12 cellular contexts compared by ENCODE assay signal in the genomic region with DNA sequence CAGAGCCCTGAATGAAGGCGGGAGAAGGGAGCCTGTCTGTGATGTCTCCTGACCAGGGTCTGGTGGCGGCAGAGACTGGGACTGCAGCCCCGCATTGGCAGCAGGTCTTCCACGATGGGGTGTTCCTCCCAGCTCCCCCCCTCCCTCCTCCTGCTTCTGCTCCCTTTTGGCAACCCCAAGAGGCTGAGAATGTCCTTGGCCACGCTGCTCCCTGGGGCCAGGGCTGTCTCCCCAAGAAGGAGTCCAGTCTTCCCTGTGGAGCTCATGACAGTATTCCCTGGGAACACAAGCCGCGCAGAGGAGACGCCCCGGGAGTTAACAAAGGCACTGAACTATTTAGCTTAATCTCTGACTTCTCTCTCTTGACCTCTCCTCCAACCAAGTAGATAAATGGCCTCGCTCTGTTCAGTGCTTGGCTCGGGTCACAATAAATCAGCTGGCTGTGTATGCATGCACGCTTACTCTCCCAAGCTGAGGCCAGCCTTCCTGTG.
DNase-seq lines count a peak whose midpoint lies in the region; ATAC-seq and TF ChIP-seq lines count a peak whose summit lies in the region.
"Had no signal": no experiment of that assay in that cellular context is flagged by ENCODE, and none has a peak within 500 bp of the region (broad histone marks: within the 10 kb centered on the region; RNA-seq: fewer than 3 reads in every experiment).

No MANE protein-coding gene starts in this region.

- peak overlapping the region; percentile 72 to 89 (median 78) for H3K27ac ChIP-seq in transverse colon
- H3K27ac ChIP-seq in H9 (ENCODE audit: insufficient read length, low read depth, low read length) = no peak overlapping the region

- H3K27me3 ChIP-seq in transverse colon = no peaks in the 10 kb centered on the region
- H3K27me3 ChIP-seq in H9 (ENCODE audit: insufficient read depth, low read length) = no peaks in the 10 kb centered on the region

- H4K5ac ChIP-seq in H9 (ENCODE audit: insufficient read length, low read depth, low read length) = no peak overlapping the region

- H2BK15ac ChIP-seq in H9 (ENCODE audit: low read depth, low read length) = no peak overlapping the region

- H3K56ac ChIP-seq in H9 (ENCODE audit: insufficient read length, low read depth, low read length) = no peak overlapping the region

- no peak for TF ChIP-seq EP300 in transverse colon (IDR thresholded peaks at IDR 0.05; ENCODE audit: low read depth)

- intact Hi-C loops in left ventricle myocardium superior (cut with micrococcal nuclease) (no loop called here), transverse colon (cut with DNase I; ENCODE audit: low total_unique reads) (loop anchor here (5.0 kb wide), 3 partner anchors 35 to 100 kb away; a partner anchor contains a TSS)

- TF ChIP-seq CTCF in brain (conservative IDR thresholded peaks at IDR 0.05) (no peak), nephron (IDR thresholded peaks at IDR 0.05; ENCODE audit: unreplicated experiment in 3 of 3) (peak in 1 of 3 experiments; percentile 9), transverse colon (IDR thresholded peaks at IDR 0.05) (peak in 2 of 5 experiments; percentile 23 to 41), H9 (conservative IDR thresholded peaks at IDR 0.05) (no peak)

- H3T11ph ChIP-seq in H9 (ENCODE audit: low read length) = no peak overlapping the region

- in situ Hi-C loops in transverse colon (cut with MboI; ENCODE audit: low pct_ligation_motif_present in 1 of 4, low pct_unique_long_range_greater_than_20kb in 1 of 4, low sequenced_read_pairs in 3 of 4) = no loop called here

- no peaks in the 10 kb centered on the region for H3K36me3 ChIP-seq in transverse colon

- H3K4me1 ChIP-seq in transverse colon (peaks cover 12 to 35% (median 13%) of the 10 kb centered on the region in 4 donors), H9 (ENCODE audit: insufficient read depth, low read length) (no peaks in the 10 kb centered on the region)

- no peak overlapping the region for H3K4me3 ChIP-seq in transverse colon

- H3K79me2 ChIP-seq in H9 (ENCODE audit: insufficient read depth, low read length) = no peaks in the 10 kb centered on the region

- DNase-seq in left ventricle myocardium superior = peak; percentile 64
- peak; percentile 47 for DNase-seq in transverse colon
- no peak for DNase-seq in SW 1271 (lab: John Stamatoyannopoulos, UW)
- DNase-seq in SHP77 treated with DMSO at 0.1 percent for 48 hours (lab: John Stamatoyannopoulos, UW) = no peak
- DNase-seq in H9 = no peak
- DNase-seq: activated CD4-positive, alpha-beta memory T cell treated with anti-CD3 and anti-CD28 coated beads, Interleukin-2, amount 10 ng/mL, durations not matched to agents 7 days and 5 days; DMS79; stimulated activated CD4-positive, alpha-beta T cell treated with anti-CD3 and anti-CD28 coated beads, Interleukin-15, amount 100 ng/mL, for 24 hours had no signal

- H3K4me3 Mint-ChIP-seq in brain = peak overlapping the region in 1 of 5 experiments; percentile 44
- H3K4me3 Mint-ChIP-seq in nephron = peak overlapping the region; percentile 58 to 67 (median 64)
- no peak overlapping the region; a peak in 1 of 5 replicates for H3K4me3 Mint-ChIP-seq in H9
- H3K4me3 Mint-ChIP-seq: activated CD4-positive, alpha-beta memory T cell treated with anti-CD3 and anti-CD28 coated beads, Interleukin-2, amount 10 ng/mL, durations not matched to agents 7 days and 5 days; activated T-helper 17 cell treated with anti-CD3 and anti-CD28 coated beads, Interleukin-2, amount 50 U/mL, for 72 hours had no signal

- H2AFZ ChIP-seq in H9 (ENCODE audit: low read length) = no peak overlapping the region

- H2AK5ac ChIP-seq in H9 (ENCODE audit: insufficient read length, low read length) = no peak overlapping the region

- no peak overlapping the region for H3K9ac ChIP-seq in H9 (ENCODE audit: extremely low read depth, insufficient read length, low read length)

- no peaks in the 10 kb centered on the region for H3K9me3 ChIP-seq in transverse colon
- H3K9me3 ChIP-seq in H9 (ENCODE audit: control insufficient read depth, low read depth, low read length) = no peaks in the 10 kb centered on the region

- no peak overlapping the region for H3K4me2 ChIP-seq in H9 (ENCODE audit: insufficient read depth, insufficient read length, low read length)

- H2BK12ac ChIP-seq in H9 (ENCODE audit: insufficient read length, low read depth, low read length) = no peak overlapping the region

- H3K18ac ChIP-seq in H9 (ENCODE audit: insufficient read length, low read depth, low read length) = no peak overlapping the region

- H4K91ac ChIP-seq in H9 (ENCODE audit: insufficient read length, low read depth, low read length) = no peak overlapping the region

- no peak overlapping the region for H2BK5ac ChIP-seq in H9 (ENCODE audit: insufficient read length, low read length)

- no peaks in the 10 kb centered on the region for H3K23me2 ChIP-seq in H9 (ENCODE audit: insufficient read length, low read depth, low read length, poor library complexity, severe bottlenecking)

- H3K36me3 Mint-ChIP-seq in brain = no peaks in the 10 kb centered on the region
- no peaks in the 10 kb centered on the region for H3K36me3 Mint-ChIP-seq in nephron (ENCODE audit: low read depth)
- peaks cover 0 to 2% (median 0%) of the 10 kb centered on the region in 3 experiments; a peak in 1 of 7 replicates for H3K36me3 Mint-ChIP-seq in H9 (ENCODE audit: insufficient read depth in 1 of 3, low read depth in 3 of 3)

- H3K23ac ChIP-seq in H9 (ENCODE audit: insufficient read length, low read depth, low read length) = no peak overlapping the region

- H3K27me3 Mint-ChIP-seq in brain (no peaks in the 10 kb centered on the region), nephron (ENCODE audit: low read depth) (peaks cover 11% of the 10 kb centered on the region), H9 (ENCODE audit: low read depth) (peaks cover 4% of the 10 kb centered on the region; the same call in 1 of the 2 replicates)

- H3K27ac Mint-ChIP-seq in brain (peak overlapping the region in 4 of 5 experiments; percentile 5 to 83 (median 52)), nephron (peak overlapping the region; percentile 84 to 98 (median 97)), H9 (no peak overlapping the region)
- H3K27ac Mint-ChIP-seq: activated CD4-positive, alpha-beta memory T cell treated with anti-CD3 and anti-CD28 coated beads, Interleukin-2, amount 10 ng/mL, durations not matched to agents 7 days and 5 days; activated T-helper 17 cell treated with anti-CD3 and anti-CD28 coated beads, Interleukin-2, amount 50 U/mL, for 72 hours had no signal

- 70 to 76% methylated on average over 2 to 12 of the region's 12 CpGs for WGBS in transverse colon (ENCODE audit: low coverage in 1 of 2), 2 donors
- no CpG with 5 or more reads among the region's 12 CpGs for WGBS in H9 (ENCODE audit: extremely low coverage, insufficient read length, low lambda C conversion rate)

- peaks cover 0 to 2% (median 0%) of the 10 kb centered on the region in 5 experiments for H3K9me3 Mint-ChIP-seq in brain
- no peaks in the 10 kb centered on the region for H3K9me3 Mint-ChIP-seq in nephron
- H3K9me3 Mint-ChIP-seq in H9 = no peaks in the 10 kb centered on the region
- H3K9me3 Mint-ChIP-seq: activated CD4-positive, alpha-beta memory T cell treated with anti-CD3 and anti-CD28 coated beads, Interleukin-2, amount 10 ng/mL, durations not matched to agents 7 days and 5 days; activated T-helper 17 cell treated with anti-CD3 and anti-CD28 coated beads, Interleukin-2, amount 50 U/mL, for 72 hours had no signal

- H3K79me1 ChIP-seq in H9 (ENCODE audit: insufficient read depth, low read depth, low read length, poor library complexity, severe bottlenecking) = no peaks in the 10 kb centered on the region

- H3K14ac ChIP-seq in H9 (ENCODE audit: insufficient read depth, low read length) = no peak overlapping the region

- peak; percentile 78 for ATAC-seq in left ventricle myocardium superior
- ATAC-seq in HG03469 (IDR thresholded peaks at IDR 0.05; ENCODE audit: unreplicated experiment) = no peak
- ATAC-seq: activated T-helper 17 cell treated with anti-CD3 and anti-CD28 coated beads, Interleukin-2, amount 50 U/mL, for 72 hours had no signal

- no peak for TF ChIP-seq POLR2A in transverse colon (IDR thresholded peaks at IDR 0.05)

- no peak overlapping the region for H4K8ac ChIP-seq in H9 (replicated peaks; ENCODE audit: insufficient read length, low read depth, low read length)

- H3K4ac ChIP-seq in H9 (ENCODE audit: low read depth, low read length) = no peak overlapping the region

- H3K4me1 Mint-ChIP-seq in brain (peaks cover 49% of the 10 kb centered on the region), nephron (peaks cover 60% of the 10 kb centered on the region), H9 (peaks cover 4 to 35% of the 10 kb centered on the region in 2 experiments; a peak in 3 of 4 replicates)
- H3K4me1 Mint-ChIP-seq: activated CD4-positive, alpha-beta memory T cell treated with anti-CD3 and anti-CD28 coated beads, Interleukin-2, amount 10 ng/mL, durations not matched to agents 7 days and 5 days; activated T-helper 17 cell treated with anti-CD3 and anti-CD28 coated beads, Interleukin-2, amount 50 U/mL, for 72 hours had no signal

- H2BK20ac ChIP-seq in H9 (ENCODE audit: low read depth, low read length, poor library complexity, severe bottlenecking) = no peak overlapping the region

- no peak overlapping the region for H2BK120ac ChIP-seq in H9 (ENCODE audit: low read depth, low read length, poor library complexity, severe bottlenecking)

- H4K20me1 ChIP-seq in H9 (ENCODE audit: control insufficient read depth, insufficient read depth, insufficient read length) = no peaks in the 10 kb centered on the region

Comparison
In these comparisons a context has a peak if more than half of its experiments do, and no peak if none do; other contexts are left out.
1. H3K27ac Mint-ChIP-seq: peak in brain (4 of 5) and nephron (3 of 3); none in H9 (0 of 3).
2. H3K4me3 Mint-ChIP-seq: peak in nephron (3 of 3); none in H9 (0 of 2).
3. DNase-seq: peak in left ventricle myocardium superior (single experiment) and transverse colon (single experiment); none in SW 1271 (0 of 2), SHP77 treated with DMSO at 0.1 percent for 48 hours (single experiment) and H9 (single experiment).